1 cellular context compared by ENCODE assay signal in genomic region chr2:207828361-207829057, GRCh38.
TF ChIP-seq lines count a peak whose summit lies in the region.

No MANE protein-coding gene starts in this region.

TF ChIP-seq in HepG2, 621 proteins besides CTCF, POLR2A, EP300 and RAD21 (continued from another document and continues in another):
- TF ChIP-seq ZNF614 (CRISPR knock-in tag; IDR thresholded peaks at IDR 0.05; ENCODE audit: borderline replicate concordance): peak; percentile 19; the same call in 1 of the 2 replicates
- TF ChIP-seq YEATS2 (CRISPR knock-in tag; IDR thresholded peaks at IDR 0.05; ENCODE audit: borderline replicate concordance): peak; percentile 64; the same call in 1 of the 2 replicates
- TF ChIP-seq ZSCAN31 (CRISPR knock-in tag; IDR thresholded peaks at IDR 0.05; ENCODE audit: low read depth): peak; percentile 64; the same call in 1 of the 2 replicates
- TF ChIP-seq BCLAF1 (IDR thresholded peaks at IDR 0.05): no peak
- peak; percentile 77; the same call in 1 of the 2 replicates for TF ChIP-seq ZBTB4 (CRISPR knock-in tag; IDR thresholded peaks at IDR 0.05; ENCODE audit: borderline replicate concordance)
- TF ChIP-seq THRA (CRISPR knock-in tag; IDR thresholded peaks at IDR 0.05; ENCODE audit: borderline replicate concordance): peak; percentile 76; the same call in 1 of the 2 replicates
- no peak for TF ChIP-seq BATF2 (CRISPR knock-in tag; IDR thresholded peaks at IDR 0.05)
- no peak for TF ChIP-seq ZNF724P (CRISPR knock-in tag; IDR thresholded peaks at IDR 0.05; ENCODE audit: borderline replicate concordance)
- TF ChIP-seq RBAK (CRISPR knock-in tag; IDR thresholded peaks at IDR 0.05): no peak
- peak; percentile 49; the same call in 1 of the 2 replicates for TF ChIP-seq PPARG (CRISPR knock-in tag; conservative IDR thresholded peaks at IDR 0.05)
- peak; percentile 86 for TF ChIP-seq NCOA2 (CRISPR knock-in tag; IDR thresholded peaks at IDR 0.05)
- no peak; the same call in none of the 2 replicates for TF ChIP-seq KLF11 (CRISPR knock-in tag; IDR thresholded peaks at IDR 0.05)
- TF ChIP-seq MEIS2 (CRISPR knock-in tag; IDR thresholded peaks at IDR 0.05): peak; percentile 78
- TF ChIP-seq SMYD3 (CRISPR knock-in tag; IDR thresholded peaks at IDR 0.05): no peak
- TF ChIP-seq ZNF879 (CRISPR knock-in tag; IDR thresholded peaks at IDR 0.05): no peak
- TF ChIP-seq HIVEP1 (CRISPR knock-in tag; IDR thresholded peaks at IDR 0.05): peak; percentile 67; the same call in 1 of the 2 replicates
- peak; percentile 52 for TF ChIP-seq STAG1 (CRISPR knock-in tag; IDR thresholded peaks at IDR 0.05)
- TF ChIP-seq ZNF564 (CRISPR knock-in tag; IDR thresholded peaks at IDR 0.05): no peak
- 0 out of 2 replicates have a peak, but pooled peaks have one; percentile 48 for TF ChIP-seq ZNF766 (CRISPR knock-in tag; IDR thresholded peaks at IDR 0.05; ENCODE audit: borderline replicate concordance)
- no peak for TF ChIP-seq THAP7 (CRISPR knock-in tag; IDR thresholded peaks at IDR 0.05)
- no peak for TF ChIP-seq ZBTB34 (CRISPR knock-in tag; IDR thresholded peaks at IDR 0.05)
- TF ChIP-seq FOXA3 (CRISPR knock-in tag; IDR thresholded peaks at IDR 0.05): peak; percentile 91
- no peak for TF ChIP-seq POLR2AphosphoS2 (IDR thresholded peaks at IDR 0.05; ENCODE audit: low read depth, low read length)
- TF ChIP-seq ZNF891 (CRISPR knock-in tag; IDR thresholded peaks at IDR 0.05): no peak
- no peak for TF ChIP-seq CREB3 (CRISPR knock-in tag; IDR thresholded peaks at IDR 0.05)
- peak; percentile 57; the same call in 1 of the 2 replicates for TF ChIP-seq ZSCAN9 (CRISPR knock-in tag; IDR thresholded peaks at IDR 0.05; ENCODE audit: borderline replicate concordance)
- TF ChIP-seq ZNF589 (CRISPR knock-in tag; conservative IDR thresholded peaks at IDR 0.05): no peak
- no peak for TF ChIP-seq NONO (IDR thresholded peaks at IDR 0.05)
- TF ChIP-seq NONO (CRISPR knock-in tag; conservative IDR thresholded peaks at IDR 0.05): peak; percentile 69
- no peak for TF ChIP-seq CSRNP1 (CRISPR knock-in tag; IDR thresholded peaks at IDR 0.05)
- TF ChIP-seq ZNF749 (CRISPR knock-in tag; IDR thresholded peaks at IDR 0.05; ENCODE audit: borderline replicate concordance): peak; percentile 62; the same call in 1 of the 2 replicates
- peak; percentile 82; the same call in 1 of the 2 replicates for TF ChIP-seq GTF3A (CRISPR knock-in tag; conservative IDR thresholded peaks at IDR 0.05)
- TF ChIP-seq ZNF343 (CRISPR knock-in tag; IDR thresholded peaks at IDR 0.05): peak; percentile 57; the same call in 1 of the 2 replicates
- TF ChIP-seq ZBTB43 (CRISPR knock-in tag; conservative IDR thresholded peaks at IDR 0.05): peak; percentile 93
- peak; percentile 80 for TF ChIP-seq ZNF747 (CRISPR knock-in tag; IDR thresholded peaks at IDR 0.05; ENCODE audit: borderline replicate concordance)
- peak; percentile 95 for TF ChIP-seq HDAC2 (CRISPR knock-in tag; IDR thresholded peaks at IDR 0.05)
- no peak for TF ChIP-seq ZNF10 (CRISPR knock-in tag; IDR thresholded peaks at IDR 0.05; ENCODE audit: borderline replicate concordance, low read depth)
- no peak for TF ChIP-seq SMAD9 (CRISPR knock-in tag; IDR thresholded peaks at IDR 0.05)
- TF ChIP-seq ZNF576 (CRISPR knock-in tag; IDR thresholded peaks at IDR 0.05): no peak
- peak; percentile 44; the same call in 1 of the 2 replicates for TF ChIP-seq ZNF607 (CRISPR knock-in tag; IDR thresholded peaks at IDR 0.05; ENCODE audit: borderline replicate concordance)
- peak; percentile 85; the same call in 1 of the 2 replicates for TF ChIP-seq ZBTB20 (CRISPR knock-in tag; IDR thresholded peaks at IDR 0.05; ENCODE audit: borderline replicate concordance, low read depth)
- TF ChIP-seq ZBTB38 (CRISPR knock-in tag; IDR thresholded peaks at IDR 0.05): peak; percentile 94
- peak; percentile 83 for TF ChIP-seq RARA (CRISPR knock-in tag; IDR thresholded peaks at IDR 0.05)
- TF ChIP-seq HOXD1 (CRISPR knock-in tag; IDR thresholded peaks at IDR 0.05): peak; percentile 61; the same call in 1 of the 2 replicates
- peak; percentile 60; the same call in 1 of the 2 replicates for TF ChIP-seq ZNF543 (CRISPR knock-in tag; IDR thresholded peaks at IDR 0.05)
- 0 out of 2 replicates have a peak, but pooled peaks have one; percentile 64 for TF ChIP-seq KAT7 (CRISPR knock-in tag; IDR thresholded peaks at IDR 0.05; ENCODE audit: borderline replicate concordance)
- no peak; the same call in 1 of the 2 replicates for TF ChIP-seq ZKSCAN8 (CRISPR knock-in tag; IDR thresholded peaks at IDR 0.05; ENCODE audit: borderline replicate concordance)
- peak; percentile 49 for TF ChIP-seq UBTF (CRISPR knock-in tag; IDR thresholded peaks at IDR 0.05)
- TF ChIP-seq MLLT10 (CRISPR knock-in tag; IDR thresholded peaks at IDR 0.05): no peak
- peak; percentile 93 for TF ChIP-seq SAP130 (CRISPR knock-in tag; IDR thresholded peaks at IDR 0.05; ENCODE audit: low read depth)
